In genomic region chr2:187541086-187542085, GRCh38 we compare ENCODE assay signal across 1 cellular context.
TF ChIP-seq lines count a peak whose summit lies in the region.

No MANE protein-coding gene starts in this region.

TF ChIP-seq in GM23338, 12 proteins besides CTCF, POLR2A, EP300 and RAD21:
- TF ChIP-seq ZNF462 (CRISPR knock-in tag; IDR thresholded peaks at IDR 0.05) (no peak), REST (IDR thresholded peaks at IDR 0.05; ENCODE audit: unreplicated experiment) (no peak), ZNF114 (CRISPR knock-in tag; IDR thresholded peaks at IDR 0.05) (no peak), NANOG (IDR thresholded peaks at IDR 0.05; ENCODE audit: borderline replicate concordance) (no peak), POLR2AphosphoS5 (IDR thresholded peaks at IDR 0.05; ENCODE audit: low read depth) (no peak), JUNB (IDR thresholded peaks at IDR 0.05; ENCODE audit: unreplicated experiment) (no peak), EZH2 (IDR thresholded peaks at IDR 0.05; ENCODE audit: low read depth, unreplicated experiment) (no peak), ZNF331 (CRISPR knock-in tag; IDR thresholded peaks at IDR 0.05; ENCODE audit: low read depth) (no peak), ETS1 (IDR thresholded peaks at IDR 0.05) (no peak), STAT1 (IDR thresholded peaks at IDR 0.05; ENCODE audit: unreplicated experiment) (no peak), EZH2phosphoT487 (IDR thresholded peaks at IDR 0.05; ENCODE audit: unreplicated experiment) (no peak)
